2 cellular contexts compared by ENCODE assay signal in genomic region chr6:7441048-7441775, GRCh38.
TF ChIP-seq lines count a peak whose summit lies in the region.

No MANE protein-coding gene starts in this region.

TF ChIP-seq in IMR-90, 13 proteins besides CTCF, POLR2A, EP300 and RAD21:
- no peak for TF ChIP-seq BHLHE40 (IDR thresholded peaks at IDR 0.05; ENCODE audit: low read depth, low read length)
- no peak for TF ChIP-seq MXI1 (IDR thresholded peaks at IDR 0.05; ENCODE audit: borderline replicate concordance, low read depth, low read length)
- TF ChIP-seq, protein P1, sequence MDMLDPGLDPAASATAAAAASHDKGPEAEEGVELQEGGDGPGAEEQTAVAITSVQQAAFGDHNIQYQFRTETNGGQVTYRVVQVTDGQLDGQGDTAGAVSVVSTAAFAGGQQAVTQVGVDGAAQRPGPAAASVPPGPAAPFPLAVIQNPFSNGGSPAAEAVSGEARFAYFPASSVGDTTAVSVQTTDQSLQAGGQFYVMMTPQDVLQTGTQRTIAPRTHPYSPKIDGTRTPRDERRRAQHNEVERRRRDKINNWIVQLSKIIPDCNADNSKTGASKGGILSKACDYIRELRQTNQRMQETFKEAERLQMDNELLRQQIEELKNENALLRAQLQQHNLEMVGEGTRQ (IDR thresholded peaks at IDR 0.05; ENCODE audit: low read depth, low read length): no peak
- no peak for TF ChIP-seq CHD1 (IDR thresholded peaks at IDR 0.05; ENCODE audit: low read depth, low read length)
- no peak for TF ChIP-seq CEBPB (IDR thresholded peaks at IDR 0.05; ENCODE audit: low read depth, low read length)

TF ChIP-seq in HepG2, 621 proteins besides CTCF, POLR2A, EP300 and RAD21:
- TF ChIP-seq ONECUT2 (CRISPR knock-in tag; IDR thresholded peaks at IDR 0.05) (no peak), TSC22D2 (CRISPR knock-in tag; IDR thresholded peaks at IDR 0.05; ENCODE audit: borderline replicate concordance) (no peak), NRL (CRISPR knock-in tag; IDR thresholded peaks at IDR 0.05; ENCODE audit: borderline replicate concordance) (peak; percentile 26; the same call in 1 of the 2 replicates), SALL1 (CRISPR knock-in tag; IDR thresholded peaks at IDR 0.05) (no peak)
